12 cellular contexts compared by ENCODE assay signal in the genomic region with DNA sequence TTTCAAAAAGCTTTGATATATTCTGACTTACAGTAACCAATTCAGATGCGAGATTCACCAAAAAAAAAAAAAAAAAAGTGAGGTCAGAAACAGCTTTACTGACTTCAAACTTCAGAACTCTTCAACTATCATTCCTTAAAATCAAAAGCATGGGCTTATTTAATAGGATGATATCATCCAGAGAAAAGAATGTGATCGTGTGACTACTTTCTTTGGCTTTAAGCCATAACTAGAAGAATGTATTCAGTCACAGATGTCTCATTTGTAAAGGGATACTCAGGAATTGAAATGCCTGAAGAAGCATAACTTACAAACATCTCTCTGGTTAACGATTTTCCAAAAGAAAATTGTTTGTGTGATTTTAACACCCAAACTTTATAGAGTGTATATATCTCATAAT. TPM values are rescaled to one million over a fixed set of nuclear protein-coding genes. Genes with fewer than 3 reads are reported as not detected.
A peak's percentile ranks its signal among the peaks of the same experiment; 100 is the strongest.
DNase-seq lines count a peak whose midpoint lies in the region; ATAC-seq and TF ChIP-seq lines count a peak whose summit lies in the region.
"Had no signal": no experiment of that assay in that cellular context is flagged by ENCODE, and none has a peak within 500 bp of the region (broad histone marks: within the 10 kb centered on the region; RNA-seq: fewer than 3 reads in every experiment).

No MANE protein-coding gene starts in this region.

- H3K27me3 Mint-ChIP-seq in activated B cell treated with CpG ODN at 0.5 μM for 24 hours: no peaks in the 10 kb centered on the region
- H3K27me3 Mint-ChIP-seq: stimulated activated naive CD8-positive, alpha-beta T cell treated with anti-CD3 and anti-CD28 coated beads, Interleukin-15, Interleukin-2, amounts not matched to agents 100 ng/mL and 50 ng/mL, for 24 hours had no signal

- H3K4me3 ChIP-seq in GM23248 (no peak overlapping the region), Peyer's patch (no peak overlapping the region)

- CTCF ChIA-PET in activated B cell treated with CpG ODN at 0.5 μM for 24 hours (lab: Charles Lee): no interaction called here

- H3K4me1 ChIP-seq in GM23248 (ENCODE audit: insufficient read depth) (peaks cover 17% of the 10 kb centered on the region), foreskin keratinocyte (peaks cover 5% of the 10 kb centered on the region), Peyer's patch (no peaks in the 10 kb centered on the region)

- no peak for TF ChIP-seq POLR2A in Peyer's patch (IDR thresholded peaks at IDR 0.05)

- no peaks in the 10 kb centered on the region for H3K36me3 Mint-ChIP-seq in activated B cell treated with CpG ODN at 0.5 μM for 24 hours (ENCODE audit: low read depth)

- no peak overlapping the region for H3K9ac ChIP-seq in GM23248

- TF ChIP-seq CTCF in activated B cell treated with CpG ODN at 0.5 μM for 24 hours (IDR thresholded peaks at IDR 0.05) (no peak), foreskin keratinocyte (conservative IDR thresholded peaks at IDR 0.05) (no peak), Peyer's patch (IDR thresholded peaks at IDR 0.05) (no peak)

- H3K79me2 ChIP-seq in GM23248 (ENCODE audit: insufficient read depth): no peaks in the 10 kb centered on the region

- peaks cover 7% of the 10 kb centered on the region; the same call in 1 of the 2 replicates for H3F3A ChIP-seq in GM23248 (ENCODE audit: insufficient read depth)

- H3K9me2 ChIP-seq in GM23248 (ENCODE audit: insufficient read depth): no peaks in the 10 kb centered on the region

- WGBS in GM23248 (ENCODE audit: low coverage in 1 of 2, low lambda C conversion rate in 2 of 2, missing lambda C conversion rate in 2 of 2), 2 experiments: 2 to 7% methylated on average over 3 of the region's 3 CpGs

- no peaks in the 10 kb centered on the region for H3K36me3 ChIP-seq in GM23248 (ENCODE audit: low read depth)
- no peaks in the 10 kb centered on the region for H3K36me3 ChIP-seq in Peyer's patch

- H3K27ac Mint-ChIP-seq in activated B cell treated with CpG ODN at 0.5 μM for 24 hours: peak overlapping the region; percentile 31
- H3K27ac Mint-ChIP-seq: stimulated activated naive CD8-positive, alpha-beta T cell treated with anti-CD3 and anti-CD28 coated beads, Interleukin-15, Interleukin-2, amounts not matched to agents 100 ng/mL and 50 ng/mL, for 24 hours had no signal

- H3K9me3 ChIP-seq in GM23248 (ENCODE audit: low read depth) (no peaks in the 10 kb centered on the region), Peyer's patch (no peaks in the 10 kb centered on the region)

- peak overlapping the region; percentile 25 for H3K4me2 ChIP-seq in GM23248 (ENCODE audit: unreplicated experiment)

- no peak overlapping the region for H2AFZ ChIP-seq in GM23248

- DNase-seq in A172 (ENCODE audit: low spot score): peak; percentile 76
- peak; percentile 89 for DNase-seq in GM23248
- DNase-seq in activated B cell treated with CpG ODN at 0.5 μM for 24 hours: no peak
- DNase-seq in foreskin keratinocyte: peak; percentile 54 to 82
- no peak for DNase-seq in DMS79 (lab: John Stamatoyannopoulos, UW)
- no peak for DNase-seq in Peyer's patch
- DNase-seq: Karpas-422, NCI-H510A had no signal

- H3K27ac ChIP-seq in GM23248 (no peak overlapping the region), foreskin keratinocyte (peak overlapping the region; percentile 7), Peyer's patch (no peak overlapping the region)
- H3K27ac ChIP-seq: C4-2B had no signal

- H4K20me1 ChIP-seq in GM23248 (ENCODE audit: insufficient read depth): no peaks in the 10 kb centered on the region

- no peaks in the 10 kb centered on the region for H3K9me3 Mint-ChIP-seq in activated B cell treated with CpG ODN at 0.5 μM for 24 hours
- H3K9me3 Mint-ChIP-seq: stimulated activated naive CD8-positive, alpha-beta T cell treated with anti-CD3 and anti-CD28 coated beads, Interleukin-15, Interleukin-2, amounts not matched to agents 100 ng/mL and 50 ng/mL, for 24 hours had no signal

- H3K27me3 ChIP-seq in GM23248 (replicated peaks; ENCODE audit: insufficient read depth) (no peaks in the 10 kb centered on the region), foreskin keratinocyte (no peaks in the 10 kb centered on the region), Peyer's patch (no peaks in the 10 kb centered on the region)

- intact Hi-C loops in activated B cell treated with CpG ODN at 0.5 μM for 24 hours (cut with micrococcal nuclease): no loop called here

- no peak overlapping the region for H3K4me3 Mint-ChIP-seq in activated B cell treated with CpG ODN at 0.5 μM for 24 hours
- H3K4me3 Mint-ChIP-seq: stimulated activated naive CD8-positive, alpha-beta T cell treated with anti-CD3 and anti-CD28 coated beads, Interleukin-15, Interleukin-2, amounts not matched to agents 100 ng/mL and 50 ng/mL, for 24 hours had no signal

- POLR2A ChIA-PET in activated B cell treated with CpG ODN at 0.5 μM for 24 hours (lab: Charles Lee): interaction anchor here (2.2 to 3.3 kb wide), 2 partner anchors 10 to 12 kb away, joined by 13 to 44 read pairs; a partner anchor contains a TSS

- no peak for ATAC-seq in activated B cell treated with CpG ODN at 0.5 μM for 24 hours (ENCODE audit: low read depth)
- ATAC-seq in foreskin keratinocyte: peak; percentile 93
- ATAC-seq in GM18502 (IDR thresholded peaks at IDR 0.05; ENCODE audit: poor library complexity, unreplicated experiment): no peak
- ATAC-seq in HG03571 (IDR thresholded peaks at IDR 0.05; ENCODE audit: unreplicated experiment): no peak

- in situ Hi-C loops in GM23248 (cut with MboI): no loop called here

- peaks cover 64% of the 10 kb centered on the region for H3K4me1 Mint-ChIP-seq in activated B cell treated with CpG ODN at 0.5 μM for 24 hours

RNA-seq across cellular contexts. Expression of a gene that starts 11.5 kb away (rescaled TPM):
- total RNA-seq in A172 (2014; rRNA removed; shearing (Covaris generic)): 3.9 and 5.9 TPM in 2 replicates
- 0.13 and 3.7 TPM in 2 replicates for total RNA-seq in GM23248 (2014; rRNA removed; shearing (Covaris generic))
- polyA plus RNA-seq in GM23248 (2016; fragmentation: Nextera tagmentation; extraction: Ambion mirVana): 2.9 and 3.5 TPM in 2 replicates
- 17.5 and 20.0 TPM in 2 replicates for total RNA-seq in activated B cell treated with CpG ODN at 0.5 μM for 24 hours
- 1.1 and 1.3 TPM in 2 replicates for total RNA-seq in foreskin keratinocyte
- 0.73 and 1.4 TPM in 2 replicates for polyA plus RNA-seq in foreskin keratinocyte
- 10 to 100 TPM in 3 of 4 donors, 1 to 10 TPM in 1; 2.5 to 22.7 (median 18.7) TPM for total RNA-seq in Peyer's patch

Comparison
In these comparisons a context has a peak if more than half of its experiments do, and no peak if none do; other contexts are left out.
1. DNase-seq: peak in A172 (single experiment), GM23248 (single experiment) and foreskin keratinocyte (2 of 2); none in activated B cell treated with CpG ODN at 0.5 μM for 24 hours (single experiment), DMS79 (single experiment) and Peyer's patch (0 of 3).